8 cellular contexts compared by ENCODE assay signal in genomic region chr18:52339891-52340371, GRCh38. TPM values are rescaled to one million over a fixed set of nuclear protein-coding genes. Genes with fewer than 3 reads are reported as not detected.
DNase-seq lines count a peak whose midpoint lies in the region; ATAC-seq and TF ChIP-seq lines count a peak whose summit lies in the region.

Gene DCC (plus strand): TSS chr18:52340197. CDS start chr18:52340788, 591 bp downstream.

- no peak within 1 kb of the TSS for H3K27ac ChIP-seq in cardiac muscle cell
- no peak within 1 kb of the TSS for H3K27ac ChIP-seq in esophagus muscularis mucosa (replicated peaks in 1 of 4)

- 1% methylated on average over 27 of the region's 27 CpGs for WGBS in esophagus muscularis mucosa

- TF ChIP-seq POLR2A in esophagus muscularis mucosa (IDR thresholded peaks at IDR 0.05; ENCODE audit: low read depth) = no peak

- H3K4me1 ChIP-seq in cardiac muscle cell (ENCODE audit: low read depth) (peaks cover 7% of the 10 kb centered on the region), esophagus muscularis mucosa (peaks cover 9 to 31% (median 27%) of the 10 kb centered on the region in 4 donors), neuron (ENCODE audit: insufficient read depth, low read length) (peaks cover 29% of the 10 kb centered on the region)

- intact Hi-C loops in left ventricle myocardium superior (cut with micrococcal nuclease) = no loop called here
- intact Hi-C loops in esophagus muscularis mucosa (cut with DNase I) = no loop called here

- H3K27me3 Mint-ChIP-seq in effector memory CD8-positive, alpha-beta T cell = peaks cover 0 to 22% of the 10 kb centered on the region in 2 donors

- DNase-seq in cardiac muscle cell (ENCODE audit: low read depth in 1 of 2, low spot score in 1 of 2) = peak; percentile 49 to 76
- no peak for DNase-seq in left ventricle myocardium superior
- peak; percentile 77 for DNase-seq in NCI-H82 treated with DMSO at 0.1 percent for 48 hours (lab: John Stamatoyannopoulos, UW; ENCODE audit: unreplicated experiment)
- no peak for DNase-seq in esophagus muscularis mucosa (ENCODE audit: extremely low spot score)
- no peak for DNase-seq in effector memory CD8-positive, alpha-beta T cell

- peak within 1 kb of the TSS; percentile 96 for H2AFZ ChIP-seq in neuron (ENCODE audit: low read depth, low read length)

- no peak within 1 kb of the TSS for H3K27ac Mint-ChIP-seq in effector memory CD8-positive, alpha-beta T cell

- H3K4me3 ChIP-seq in cardiac muscle cell (peak within 1 kb of the TSS; percentile 30), esophagus muscularis mucosa (peak within 1 kb of the TSS; percentile 37 to 52 (median 42)), neuron (ENCODE audit: low read length) (peak within 1 kb of the TSS; percentile 53)

- H3K9me3 Mint-ChIP-seq in effector memory CD8-positive, alpha-beta T cell = peaks cover 9 to 35% of the 10 kb centered on the region in 2 donors

- H3K36me3 Mint-ChIP-seq in effector memory CD8-positive, alpha-beta T cell (ENCODE audit: insufficient read depth) = no peaks in the 10 kb centered on the region

- TF ChIP-seq CTCF in cardiac muscle cell (IDR thresholded peaks at IDR 0.05; ENCODE audit: low read depth, low read length) (peak; percentile 41), esophagus muscularis mucosa (IDR thresholded peaks at IDR 0.05) (peak; percentile 16 to 39 (median 31))

- H3K4me1 Mint-ChIP-seq in effector memory CD8-positive, alpha-beta T cell (ENCODE audit: low read depth in 2 of 2) = no peaks in the 10 kb centered on the region

- H3K4me3 Mint-ChIP-seq in effector memory CD8-positive, alpha-beta T cell = no peak within 1 kb of the TSS

- no peak for TF ChIP-seq EP300 in esophagus muscularis mucosa (IDR thresholded peaks at IDR 0.05)

- H3K36me3 ChIP-seq in cardiac muscle cell (no peaks in the 10 kb centered on the region), esophagus muscularis mucosa (no peaks in the 10 kb centered on the region), neuron (ENCODE audit: insufficient read depth, low read length) (no peaks in the 10 kb centered on the region)

- no peak for ATAC-seq in left ventricle myocardium superior
- no peak for ATAC-seq in HG02970 (IDR thresholded peaks at IDR 0.05; ENCODE audit: low FRiP score, unreplicated experiment)
- ATAC-seq in HG03108 (IDR thresholded peaks at IDR 0.05; ENCODE audit: unreplicated experiment) = no peak
- ATAC-seq in effector memory CD8-positive, alpha-beta T cell (replicated peaks) = no peak

- H3K27me3 ChIP-seq in cardiac muscle cell (peaks cover 53% of the 10 kb centered on the region), esophagus muscularis mucosa (peaks cover 0 to 57% (median 15%) of the 10 kb centered on the region in 4 donors), neuron (ENCODE audit: insufficient read depth, low read length) (peaks cover 10% of the 10 kb centered on the region)

- H3K9me3 ChIP-seq in cardiac muscle cell (ENCODE audit: low read depth) = no peaks in the 10 kb centered on the region
- no peaks in the 10 kb centered on the region for H3K9me3 ChIP-seq in esophagus muscularis mucosa
- no peaks in the 10 kb centered on the region for H3K9me3 ChIP-seq in neuron (ENCODE audit: low read length)

RNA-seq across cellular contexts. Expression of gene DCC, which starts in this region (rescaled TPM):
- total RNA-seq in cardiac muscle cell (0.14 and 0.27 TPM in 2 replicates), left ventricle myocardium superior (not detected), esophagus muscularis mucosa (under 1 TPM in 3 of 4 donors, not detected in 1; 0.46 to 0.99 (median 0.83) TPM)
- polyA plus RNA-seq in cardiac muscle cell = 0.07 and 0.38 TPM in 2 replicates

Comparison
In these comparisons a context has a peak if more than half of its experiments do, and no peak if none do; other contexts are left out.
1. Peak in DNase-seq and H3K4me3 ChIP-seq in cardiac muscle cell; RNA of the gene not detected or under 1 TPM.